Comparison of ENCODE assay signal across 8 cellular contexts in the genomic region with DNA sequence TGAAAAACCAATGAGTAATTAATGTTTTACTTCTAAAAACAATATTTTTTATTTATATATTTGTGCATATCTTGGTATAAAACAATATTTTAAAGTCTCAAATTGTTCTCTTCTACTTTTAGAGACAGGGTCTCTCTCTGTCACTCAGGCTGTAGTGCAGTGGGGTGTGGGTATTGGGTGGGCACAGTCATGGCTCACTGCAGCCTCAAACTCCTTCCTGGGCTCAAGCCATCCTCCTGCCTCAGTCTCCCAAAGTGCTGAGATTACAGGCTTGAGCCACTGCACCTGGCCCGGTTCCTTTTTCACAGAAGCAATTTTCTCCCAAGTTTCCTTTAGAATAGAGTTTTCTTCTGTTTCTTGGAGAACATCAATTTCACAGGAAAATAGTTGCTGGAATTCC.
DNase-seq lines count a peak whose midpoint lies in the region; ATAC-seq and TF ChIP-seq lines count a peak whose summit lies in the region.

No MANE protein-coding gene starts in this region.

- H3K4me1 Mint-ChIP-seq in IgD-negative memory B cell: peaks cover 19 to 30% (median 28%) of the 10 kb centered on the region in 3 donors

- DNase-seq in astrocyte of the cerebellum (ENCODE audit: low read depth) (no peak), mesenteric fat pad (ENCODE audit: low spot score) (peak; percentile 14), activated gamma-delta T cell (lab: John Stamatoyannopoulos, UW) (no peak), AML-193 (lab: John Stamatoyannopoulos, UW) (no peak)

- H3K36me3 ChIP-seq in ACC112 (ENCODE audit: insufficient read depth, low read length): no peaks in the 10 kb centered on the region

- peaks cover 26% of the 10 kb centered on the region for H3K4me1 ChIP-seq in ACC112 (ENCODE audit: control insufficient read depth, insufficient read depth, low read length, unreplicated experiment)

- H2AFZ ChIP-seq in ACC112 (ENCODE audit: low read length, unreplicated experiment): peak overlapping the region; percentile 34

- H3K4me3 ChIP-seq in ACC112 (ENCODE audit: low read depth, low read length): peak overlapping the region; percentile 85
- peak overlapping the region; percentile 37 for H3K4me3 ChIP-seq in astrocyte of the cerebellum (ENCODE audit: low read depth, low read length)

- peaks cover 2% of the 10 kb centered on the region for H3K36me3 Mint-ChIP-seq in IgD-negative memory B cell

- H3K4me3 Mint-ChIP-seq in IgD-negative memory B cell: peak overlapping the region; percentile 31 to 90 (median 87)

- ATAC-seq in esophagus mucosa: no peak
- ATAC-seq in HG03280 (IDR thresholded peaks at IDR 0.05; ENCODE audit: unreplicated experiment): no peak

- H3K27me3 Mint-ChIP-seq in IgD-negative memory B cell: peaks cover 15% of the 10 kb centered on the region

- peak overlapping the region; percentile 80 for H3K27ac ChIP-seq in ACC112 (ENCODE audit: low read depth, low read length)

- no peaks in the 10 kb centered on the region for H3K9me3 Mint-ChIP-seq in IgD-negative memory B cell

- H3K79me2 ChIP-seq in ACC112 (ENCODE audit: control insufficient read depth, insufficient read depth, low read length, unreplicated experiment): no peaks in the 10 kb centered on the region

- peak overlapping the region in 1 of 3 donors; percentile 71 for H3K27ac Mint-ChIP-seq in IgD-negative memory B cell

- no peak for TF ChIP-seq CTCF in astrocyte of the cerebellum (IDR thresholded peaks at IDR 0.05; ENCODE audit: low read depth, low read length, missing control alignments)

- H3K27me3 ChIP-seq in ACC112 (ENCODE audit: insufficient read depth, low read length): no peaks in the 10 kb centered on the region

- in situ Hi-C loops in astrocyte of the cerebellum (cut with HindIII; ENCODE audit: low sequenced_read_pairs): no loop called here
